1 cellular context compared by ENCODE assay signal in the genomic region with DNA sequence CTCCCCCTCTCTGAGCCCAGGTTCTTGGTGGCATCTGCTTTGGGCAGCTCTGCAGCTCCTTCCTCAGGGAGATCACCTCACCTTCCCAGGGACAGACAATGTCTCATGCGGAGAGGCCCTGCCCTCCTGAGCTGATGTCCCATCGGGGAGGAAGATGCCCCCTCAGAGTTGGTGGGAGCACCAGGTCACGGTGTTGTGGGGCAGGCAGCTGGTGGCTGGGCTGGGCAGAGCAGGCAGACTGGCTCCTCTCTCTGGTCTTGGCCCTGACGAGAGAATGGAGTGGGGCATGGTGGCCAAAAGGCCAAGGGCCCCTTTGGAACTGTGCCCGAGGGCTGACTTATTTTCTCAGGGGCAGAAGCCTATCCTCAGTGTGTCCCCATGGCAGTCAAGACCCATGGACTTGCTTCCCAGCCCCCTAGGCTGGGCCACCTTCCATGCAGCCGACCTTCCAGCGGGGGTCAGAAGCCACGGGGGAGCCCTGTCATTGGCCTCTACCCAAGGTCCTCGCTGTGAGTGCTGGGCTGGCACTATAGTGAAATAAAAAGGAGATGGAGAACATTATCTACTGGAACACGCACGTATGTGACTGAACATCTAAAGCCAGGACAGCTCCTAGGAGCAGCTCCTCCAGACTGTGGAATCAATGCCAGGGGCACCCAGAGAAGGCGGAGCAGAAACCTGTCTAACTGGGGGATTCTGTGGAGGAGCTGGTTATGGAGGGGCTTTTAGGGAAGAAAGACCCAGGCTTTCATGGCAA.
TF ChIP-seq lines count a peak whose summit lies in the region.

No MANE protein-coding gene starts in this region.

TF ChIP-seq in H1, 55 proteins besides CTCF, POLR2A, EP300 and RAD21:
- TF ChIP-seq SAP30 (IDR thresholded peaks at IDR 0.05; ENCODE audit: insufficient read depth, insufficient replicate concordance, low read length) (no peak), SIX5 (IDR thresholded peaks at IDR 0.05; ENCODE audit: low read depth, low read length) (no peak), TAF7 (optimal IDR thresholded peaks at IDR 0.05; ENCODE audit: borderline replicate concordance, low read depth, low read length) (no peak), SIN3A (conservative IDR thresholded peaks at IDR 0.05 in 1 of 2, IDR thresholded peaks at IDR 0.05 in 1 of 2; ENCODE audit: low read depth in 1 of 2, low read length in 2 of 2) (no peak), YY1 (IDR thresholded peaks at IDR 0.05; ENCODE audit: low read depth, low read length) (no peak), SRF (IDR thresholded peaks at IDR 0.05; ENCODE audit: low read depth, low read length) (no peak), CHD1 (IDR thresholded peaks at IDR 0.05; ENCODE audit: low read depth, low read length) (no peak), SP2 (IDR thresholded peaks at IDR 0.05; ENCODE audit: low read length) (no peak), SUZ12 (IDR thresholded peaks at IDR 0.05; ENCODE audit: low read length) (no peak), POU5F1 (IDR thresholded peaks at IDR 0.05; ENCODE audit: low read depth, low read length) (no peak), CREB1 (IDR thresholded peaks at IDR 0.05) (no peak), PHF8 (conservative IDR thresholded peaks at IDR 0.05; ENCODE audit: low read depth, low read length) (no peak), HDAC6 (IDR thresholded peaks at IDR 0.05; ENCODE audit: low read depth, low read length) (no peak), TAF1 (IDR thresholded peaks at IDR 0.05; ENCODE audit: low read depth, low read length) (no peak), SP4 (IDR thresholded peaks at IDR 0.05; ENCODE audit: low read length) (no peak), KDM1A (IDR thresholded peaks at IDR 0.05; ENCODE audit: borderline replicate concordance, low read length) (no peak), EGR1 (IDR thresholded peaks at IDR 0.05; ENCODE audit: borderline replicate concordance, low read depth, low read length) (no peak), GABPA (IDR thresholded peaks at IDR 0.05; ENCODE audit: borderline replicate concordance, insufficient read depth, low read length) (no peak)
TF ChIP-seq in H1: peak in this region for 0.
